ENCODE assay signal across 1 cellular context in genomic region chr5:123428521-123429220, GRCh38.
TF ChIP-seq lines count a peak whose summit lies in the region.

No MANE protein-coding gene starts in this region.

TF ChIP-seq in HepG2, 621 proteins besides CTCF, POLR2A, EP300 and RAD21 (continued from another document):
- TF ChIP-seq, protein P1, sequence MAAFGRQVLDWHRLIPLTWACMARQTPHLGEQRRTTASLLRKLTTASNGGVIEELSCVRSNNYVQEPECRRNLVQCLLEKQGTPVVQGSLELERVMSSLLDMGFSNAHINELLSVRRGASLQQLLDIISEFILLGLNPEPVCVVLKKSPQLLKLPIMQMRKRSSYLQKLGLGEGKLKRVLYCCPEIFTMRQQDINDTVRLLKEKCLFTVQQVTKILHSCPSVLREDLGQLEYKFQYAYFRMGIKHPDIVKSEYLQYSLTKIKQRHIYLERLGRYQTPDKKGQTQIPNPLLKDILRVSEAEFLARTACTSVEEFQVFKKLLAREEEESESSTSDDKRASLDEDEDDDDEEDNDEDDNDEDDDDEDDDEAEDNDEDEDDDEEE (CRISPR knock-in tag; IDR thresholded peaks at IDR 0.05): no peak
- TF ChIP-seq HDAC6 (IDR thresholded peaks at IDR 0.05; ENCODE audit: low read depth, low read length) (no peak), NKX3-1 (CRISPR knock-in tag; IDR thresholded peaks at IDR 0.05) (no peak), ELF1 (CRISPR knock-in tag; IDR thresholded peaks at IDR 0.05) (no peak), ZNF782 (CRISPR knock-in tag; IDR thresholded peaks at IDR 0.05; ENCODE audit: borderline replicate concordance) (no peak), HIVEP1 (CRISPR knock-in tag; IDR thresholded peaks at IDR 0.05) (no peak), TCF7L2 (IDR thresholded peaks at IDR 0.05; ENCODE audit: low read depth, low read length) (no peak), ZNF432 (CRISPR knock-in tag; IDR thresholded peaks at IDR 0.05; ENCODE audit: borderline replicate concordance) (no peak), ATF4 (CRISPR knock-in tag; IDR thresholded peaks at IDR 0.05) (peak in 1 of 2 experiments; percentile 75; a peak in 2 of 4 replicates), NFE2L1 (CRISPR knock-in tag; IDR thresholded peaks at IDR 0.05; ENCODE audit: borderline replicate concordance) (no peak), GFI1 (CRISPR knock-in tag; IDR thresholded peaks at IDR 0.05; ENCODE audit: borderline replicate concordance) (no peak), ZNF232 (CRISPR knock-in tag; IDR thresholded peaks at IDR 0.05; ENCODE audit: borderline replicate concordance) (no peak), EHMT2 (IDR thresholded peaks at IDR 0.05; ENCODE audit: borderline replicate concordance, low read depth, low read length) (no peak), ZNF460 (CRISPR knock-in tag; IDR thresholded peaks at IDR 0.05; ENCODE audit: borderline replicate concordance) (peak; percentile 73; the same call in 1 of the 2 replicates), TEAD3 (CRISPR knock-in tag; optimal IDR thresholded peaks at IDR 0.05; ENCODE audit: borderline replicate concordance) (peak; percentile 78), ZNF180 (CRISPR knock-in tag; IDR thresholded peaks at IDR 0.05; ENCODE audit: borderline replicate concordance, low read depth) (no peak)
- TF ChIP-seq, protein P2, sequence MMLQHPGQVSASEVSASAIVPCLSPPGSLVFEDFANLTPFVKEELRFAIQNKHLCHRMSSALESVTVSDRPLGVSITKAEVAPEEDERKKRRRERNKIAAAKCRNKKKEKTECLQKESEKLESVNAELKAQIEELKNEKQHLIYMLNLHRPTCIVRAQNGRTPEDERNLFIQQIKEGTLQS (CRISPR knock-in tag; IDR thresholded peaks at IDR 0.05): peak; percentile 56
- TF ChIP-seq, protein P3, sequence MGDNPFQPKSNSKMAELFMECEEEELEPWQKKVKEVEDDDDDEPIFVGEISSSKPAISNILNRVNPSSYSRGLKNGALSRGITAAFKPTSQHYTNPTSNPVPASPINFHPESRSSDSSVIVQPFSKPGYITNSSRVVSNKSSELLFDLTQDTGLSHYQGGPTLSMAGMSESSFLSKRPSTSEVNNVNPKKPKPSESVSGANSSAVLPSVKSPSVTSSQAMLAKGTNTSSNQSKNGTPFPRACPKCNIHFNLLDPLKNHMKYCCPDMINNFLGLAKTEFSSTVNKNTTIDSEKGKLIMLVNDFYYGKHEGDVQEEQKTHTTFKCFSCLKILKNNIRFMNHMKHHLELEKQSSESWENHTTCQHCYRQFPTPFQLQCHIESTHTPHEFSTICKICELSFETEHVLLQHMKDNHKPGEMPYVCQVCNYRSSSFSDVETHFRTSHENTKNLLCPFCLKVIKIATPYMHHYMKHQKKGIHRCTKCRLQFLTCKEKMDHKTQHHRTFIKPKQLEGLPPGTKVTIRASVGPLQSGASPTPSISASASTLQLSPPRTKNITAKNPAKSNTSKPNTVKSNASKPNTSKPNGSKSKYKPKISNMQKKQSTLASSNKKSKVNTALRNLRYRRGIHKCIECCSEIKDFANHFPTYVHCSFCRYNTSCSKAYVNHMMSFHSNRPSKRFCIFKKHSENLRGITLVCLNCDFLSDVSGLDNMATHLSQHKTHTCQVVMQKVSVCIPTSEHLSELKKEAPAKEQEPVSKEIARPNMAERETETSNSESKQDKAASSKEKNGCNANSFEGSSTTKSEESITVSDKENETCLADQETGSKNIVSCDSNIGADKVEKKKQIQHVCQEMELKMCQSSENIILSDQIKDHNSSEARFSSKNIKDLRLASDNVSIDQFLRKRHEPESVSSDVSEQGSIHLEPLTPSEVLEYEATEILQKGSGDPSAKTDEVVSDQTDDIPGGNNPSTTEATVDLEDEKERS (CRISPR knock-in tag; IDR thresholded peaks at IDR 0.05): no peak
